In the genomic region with DNA sequence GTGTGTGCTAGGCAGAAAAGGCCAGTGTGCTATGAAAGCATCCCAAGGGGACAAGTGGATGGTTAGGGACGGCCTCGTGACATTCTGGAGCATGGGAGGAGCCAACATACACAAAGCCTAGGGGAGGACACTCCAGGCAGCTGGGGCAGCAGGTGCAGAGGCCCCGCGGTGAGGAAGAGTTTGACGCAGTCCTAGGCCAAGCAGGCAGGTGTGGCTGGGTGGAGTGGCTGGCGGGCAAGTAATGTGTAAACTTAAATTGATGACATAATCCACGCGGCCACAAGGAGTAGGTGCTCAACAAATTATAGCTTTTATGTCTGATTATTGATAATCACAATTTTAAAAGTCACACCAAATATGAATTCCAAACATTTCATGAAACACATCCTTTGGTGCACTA, we compare ENCODE assay signal across 13 cellular contexts.
DNase-seq lines count a peak whose midpoint lies in the region; ATAC-seq and TF ChIP-seq lines count a peak whose summit lies in the region.
"Had no signal": no experiment of that assay in that cellular context is flagged by ENCODE, and none has a peak within 500 bp of the region (broad histone marks: within the 10 kb centered on the region; RNA-seq: fewer than 3 reads in every experiment).

No MANE protein-coding gene starts in this region.

- no peak overlapping the region for H3K27ac Mint-ChIP-seq in chondrocyte (ENCODE audit: unreplicated experiment)

- H3K4me1 ChIP-seq in HEK293 (ENCODE audit: control insufficient read depth, insufficient read depth, low read length) (no peaks in the 10 kb centered on the region), SJCRH30 (peaks cover 9% of the 10 kb centered on the region; the same call in 1 of the 2 replicates), neuronal stem cell (ENCODE audit: control insufficient read depth in 2 of 2, insufficient read depth in 1 of 2, low read depth in 1 of 2, low read length in 2 of 2) (peaks cover 10 to 15% of the 10 kb centered on the region in 2 donors)
- H3K4me1 ChIP-seq: Caco-2 had no signal

- no peak overlapping the region for H3K4me3 Mint-ChIP-seq in chondrocyte (ENCODE audit: unreplicated experiment)

- H2BK12ac ChIP-seq in neuronal stem cell (ENCODE audit: low read length), result no peak overlapping the region

- H3K9me3 ChIP-seq in HEK293 (ENCODE audit: control insufficient read depth, insufficient read depth, low read depth, low read length), result no peaks in the 10 kb centered on the region
- no peaks in the 10 kb centered on the region for H3K9me3 ChIP-seq in SJCRH30 (replicated peaks)
- peaks cover 0 to 2% of the 10 kb centered on the region in 2 donors for H3K9me3 ChIP-seq in neuronal stem cell (replicated peaks in 1 of 2; ENCODE audit: control insufficient read depth in 2 of 2, insufficient read depth in 1 of 2, low read depth in 1 of 2, low read length in 2 of 2)
- H3K9me3 ChIP-seq: Caco-2, testis had no signal

- H3K79me1 ChIP-seq in neuronal stem cell (ENCODE audit: low read depth, low read length), result no peaks in the 10 kb centered on the region

- DNase-seq in NCI-H2081 (lab: John Stamatoyannopoulos, UW) (peak; percentile 89 to 95), SJCRH30 (peak; percentile 38 to 51), neuronal stem cell (ENCODE audit: low spot score) (no peak), chondrocyte (ENCODE audit: low spot score) (no peak)
- DNase-seq in stimulated activated CD8-positive, alpha-beta memory T cell treated with anti-CD3 and anti-CD28 coated beads, Interleukin-4, amount 100 ng/mL, for 48 hours, result no peak
- DNase-seq: activated T-cell treated with anti-CD3 and anti-CD28 coated beads, Interleukin-2, amount 50 U/mL, for 1 hour; Caco-2; kidney glomerular epithelial cell; OCI-M1; testis had no signal

- no CpG with 5 or more reads among the region's 8 CpGs for WGBS in neuronal stem cell (ENCODE audit: extremely low coverage in 2 of 2, insufficient read length in 2 of 2, insufficient replicate concordance in 1 of 2), 2 donors

- POLR2A ChIA-PET in HEK293 (lab: Yijun Ruan, JAX), result no interaction called here

- H2AK5ac ChIP-seq in neuronal stem cell (ENCODE audit: low read depth, low read length), result no peak overlapping the region

- CTCF ChIA-PET in HEK293 (lab: Yijun Ruan, JAX), result no interaction called here

- H3K4ac ChIP-seq in neuronal stem cell (ENCODE audit: low read length), result no peak overlapping the region

- H3K27ac ChIP-seq in HEK293 (ENCODE audit: extremely low read depth, low read depth, low read length), result no peak overlapping the region
- no peak overlapping the region for H3K27ac ChIP-seq in SJCRH30
- no peak overlapping the region for H3K27ac ChIP-seq in neuronal stem cell (replicated peaks; ENCODE audit: low read length)
- H3K27ac ChIP-seq: testis had no signal

- peaks cover 24% of the 10 kb centered on the region for H3K4me1 Mint-ChIP-seq in chondrocyte (ENCODE audit: low read depth)

- H3K4me2 ChIP-seq in neuronal stem cell (ENCODE audit: insufficient read depth, low read length, poor library complexity, severe bottlenecking), result no peak overlapping the region

- peaks cover 4% of the 10 kb centered on the region for H3K36me3 Mint-ChIP-seq in chondrocyte (ENCODE audit: low read depth)

- H2BK15ac ChIP-seq in neuronal stem cell (ENCODE audit: low read length), result no peak overlapping the region

- H4K8ac ChIP-seq in neuronal stem cell (ENCODE audit: low read depth, low read length), result no peak overlapping the region

- peaks cover 2% of the 10 kb centered on the region for H3K27me3 Mint-ChIP-seq in chondrocyte (ENCODE audit: low read depth)

- no peak overlapping the region for H3K4me3 ChIP-seq in HEK293 (ENCODE audit: low read depth, low read length)
- no peak overlapping the region for H3K4me3 ChIP-seq in SJCRH30
- H3K4me3 ChIP-seq in neuronal stem cell (ENCODE audit: low read length in 2 of 2), result no peak overlapping the region
- H3K4me3 ChIP-seq: testis had no signal

- peak overlapping the region; percentile 40 for H3K18ac ChIP-seq in neuronal stem cell (ENCODE audit: low read length)

- H3K9ac ChIP-seq in neuronal stem cell (ENCODE audit: low read depth, low read length, poor library complexity), result no peak overlapping the region

- no peak overlapping the region for H2BK5ac ChIP-seq in neuronal stem cell (ENCODE audit: low read length)

- TF ChIP-seq CTCF in HEK293 (tag by site-specific recombination; IDR thresholded peaks at IDR 0.05) (no peak), chondrocyte (IDR thresholded peaks at IDR 0.05) (no peak)

- no peaks in the 10 kb centered on the region for H3K9me3 Mint-ChIP-seq in chondrocyte (ENCODE audit: low read depth)

- no peak overlapping the region for H2AFZ ChIP-seq in neuronal stem cell (ENCODE audit: low read length)

- H4K91ac ChIP-seq in neuronal stem cell (ENCODE audit: low read depth, low read length, poor library complexity), result no peak overlapping the region

- ATAC-seq in HG03342 (IDR thresholded peaks at IDR 0.05; ENCODE audit: unreplicated experiment), result no peak
- ATAC-seq in GM21825 (IDR thresholded peaks at IDR 0.05; ENCODE audit: unreplicated experiment), result no peak

- H3K36me3 ChIP-seq in HEK293 (ENCODE audit: control insufficient read depth in 2 of 2, insufficient read depth in 1 of 2, low read length in 2 of 2) (no peaks in the 10 kb centered on the region), SJCRH30 (no peaks in the 10 kb centered on the region), neuronal stem cell (replicated peaks in 1 of 2; ENCODE audit: control insufficient read depth in 2 of 2, insufficient read depth in 2 of 2, low read length in 2 of 2) (no peaks in the 10 kb centered on the region)

- no peak overlapping the region for H2BK120ac ChIP-seq in neuronal stem cell (ENCODE audit: low read depth, low read length)

- H3K27me3 ChIP-seq in SJCRH30, result no peaks in the 10 kb centered on the region; the same call in 1 of the 2 replicates
- peaks cover 0 to 31% (median 3%) of the 10 kb centered on the region in 3 experiments for H3K27me3 ChIP-seq in neuronal stem cell (ENCODE audit: control insufficient read depth in 3 of 3, insufficient read depth in 3 of 3, low read depth in 1 of 3, low read length in 3 of 3)
- H3K27me3 ChIP-seq: testis had no signal

- H3K14ac ChIP-seq in neuronal stem cell (ENCODE audit: low read length), result no peak overlapping the region

- H3K23ac ChIP-seq in neuronal stem cell (ENCODE audit: low read depth, low read length, poor library complexity), result no peak overlapping the region

TF ChIP-seq in HEK293, 187 proteins besides CTCF, POLR2A, EP300 and RAD21:
- peak; percentile 35; the same call in 1 of the 2 replicates for TF ChIP-seq KLF1 (tag by site-specific recombination; IDR thresholded peaks at IDR 0.05)
- TF ChIP-seq SCRT1 (tag by site-specific recombination; IDR thresholded peaks at IDR 0.05; ENCODE audit: borderline replicate concordance), result no peak
- TF ChIP-seq ZNF561 (tag by site-specific recombination; IDR thresholded peaks at IDR 0.05; ENCODE audit: borderline replicate concordance), result no peak
- TF ChIP-seq, protein P1, sequence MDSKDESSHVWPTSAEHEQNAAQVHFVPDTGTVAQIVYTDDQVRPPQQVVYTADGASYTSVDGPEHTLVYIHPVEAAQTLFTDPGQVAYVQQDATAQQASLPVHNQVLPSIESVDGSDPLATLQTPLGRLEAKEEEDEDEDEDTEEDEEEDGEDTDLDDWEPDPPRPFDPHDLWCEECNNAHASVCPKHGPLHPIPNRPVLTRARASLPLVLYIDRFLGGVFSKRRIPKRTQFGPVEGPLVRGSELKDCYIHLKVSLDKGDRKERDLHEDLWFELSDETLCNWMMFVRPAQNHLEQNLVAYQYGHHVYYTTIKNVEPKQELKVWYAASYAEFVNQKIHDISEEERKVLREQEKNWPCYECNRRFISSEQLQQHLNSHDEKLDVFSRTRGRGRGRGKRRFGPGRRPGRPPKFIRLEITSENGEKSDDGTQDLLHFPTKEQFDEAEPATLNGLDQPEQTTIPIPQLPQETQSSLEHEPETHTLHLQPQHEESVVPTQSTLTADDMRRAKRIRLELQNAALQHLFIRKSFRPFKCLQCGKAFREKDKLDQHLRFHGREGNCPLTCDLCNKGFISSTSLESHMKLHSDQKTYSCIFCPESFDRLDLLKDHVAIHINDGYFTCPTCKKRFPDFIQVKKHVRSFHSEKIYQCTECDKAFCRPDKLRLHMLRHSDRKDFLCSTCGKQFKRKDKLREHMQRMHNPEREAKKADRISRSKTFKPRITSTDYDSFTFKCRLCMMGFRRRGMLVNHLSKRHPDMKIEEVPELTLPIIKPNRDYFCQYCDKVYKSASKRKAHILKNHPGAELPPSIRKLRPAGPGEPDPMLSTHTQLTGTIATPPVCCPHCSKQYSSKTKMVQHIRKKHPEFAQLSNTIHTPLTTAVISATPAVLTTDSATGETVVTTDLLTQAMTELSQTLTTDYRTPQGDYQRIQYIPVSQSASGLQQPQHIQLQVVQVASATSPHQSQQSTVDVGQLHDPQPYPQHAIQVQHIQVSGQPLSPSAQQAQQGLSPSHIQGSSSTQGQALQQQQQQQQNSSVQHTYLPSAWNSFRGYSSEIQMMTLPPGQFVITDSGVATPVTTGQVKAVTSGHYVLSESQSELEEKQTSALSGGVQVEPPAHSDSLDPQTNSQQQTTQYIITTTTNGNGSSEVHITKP (tag by site-specific recombination; IDR thresholded peaks at IDR 0.05), result peak; percentile 79
- TF ChIP-seq SP7 (tag by site-specific recombination; IDR thresholded peaks at IDR 0.05), result no peak
- no peak for TF ChIP-seq OSR2 (tag by site-specific recombination; IDR thresholded peaks at IDR 0.05)
- TF ChIP-seq, protein P2, sequence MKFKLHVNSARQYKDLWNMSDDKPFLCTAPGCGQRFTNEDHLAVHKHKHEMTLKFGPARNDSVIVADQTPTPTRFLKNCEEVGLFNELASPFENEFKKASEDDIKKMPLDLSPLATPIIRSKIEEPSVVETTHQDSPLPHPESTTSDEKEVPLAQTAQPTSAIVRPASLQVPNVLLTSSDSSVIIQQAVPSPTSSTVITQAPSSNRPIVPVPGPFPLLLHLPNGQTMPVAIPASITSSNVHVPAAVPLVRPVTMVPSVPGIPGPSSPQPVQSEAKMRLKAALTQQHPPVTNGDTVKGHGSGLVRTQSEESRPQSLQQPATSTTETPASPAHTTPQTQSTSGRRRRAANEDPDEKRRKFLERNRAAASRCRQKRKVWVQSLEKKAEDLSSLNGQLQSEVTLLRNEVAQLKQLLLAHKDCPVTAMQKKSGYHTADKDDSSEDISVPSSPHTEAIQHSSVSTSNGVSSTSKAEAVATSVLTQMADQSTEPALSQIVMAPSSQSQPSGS (tag by site-specific recombination; IDR thresholded peaks at IDR 0.05; ENCODE audit: low read depth), result peak; percentile 61
- no peak for TF ChIP-seq MYNN (tag by site-specific recombination; IDR thresholded peaks at IDR 0.05; ENCODE audit: borderline replicate concordance)
- no peak for TF ChIP-seq ZNF560 (tag by site-specific recombination; IDR thresholded peaks at IDR 0.05; ENCODE audit: borderline replicate concordance)

Comparison
In these comparisons a context has a peak if more than half of its experiments do, and no peak if none do; other contexts are left out.
1. DNase-seq: peak in NCI-H2081 (2 of 2) and SJCRH30 (2 of 2); none in neuronal stem cell (single experiment), chondrocyte (single experiment) and stimulated activated CD8-positive, alpha-beta memory T cell treated with anti-CD3 and anti-CD28 coated beads, Interleukin-4, amount 100 ng/mL, for 48 hours (single experiment).